ENCODE assay signal across 32 cellular contexts in genomic region chr13:50537029-50537428, GRCh38.
"Had no signal": no experiment of that assay in that cellular context is flagged by ENCODE, and none has a peak within 500 bp of the region (broad histone marks: within the 10 kb centered on the region; RNA-seq: fewer than 3 reads in every experiment).

No MANE protein-coding gene starts in this region.

- H3K9ac ChIP-seq: SK-N-SH had no signal

- H3K27me3 ChIP-seq: ascending aorta, Peyer's patch, SJCRH30 had no signal

- H3K4me1 Mint-ChIP-seq: activated CD4-positive, alpha-beta T cell treated with anti-CD3 and anti-CD28 coated beads for 36 hours; activated naive CD4-positive, alpha-beta T cell treated with anti-CD3 and anti-CD28 coated beads, Interleukin-2, amount 50 U/mL, for 24 hours had no signal

- H3K36me3 ChIP-seq: ascending aorta, Peyer's patch, SJCRH30, WERI-Rb-1 had no signal

- H3K4me1 ChIP-seq: ascending aorta, Peyer's patch, SJCRH30 had no signal

- DNase-seq: activated CD4-positive, alpha-beta T cell treated with anti-CD3 and anti-CD28 coated beads for 36 hours; activated CD4-positive, alpha-beta T cell treated with anti-CD3 and anti-CD28 coated beads, Interleukin-2, amount 50 U/mL, for 4 hours; activated CD8-positive, alpha-beta memory T cell treated with anti-CD3 and anti-CD28 coated beads, Interleukin-2, amount 50 U/mL, for 48 hours; activated CD8-positive, alpha-beta T cell treated with anti-CD3 and anti-CD28 coated beads, Interleukin-2, amount 10 ng/mL, durations not matched to agents 7 days and 5 days; activated effector memory CD4-positive, alpha-beta T cell treated with Interleukin-2 at 50 U/mL for 16 hours; activated naive CD4-positive, alpha-beta T cell; activated T-cell treated with anti-CD3 and anti-CD28 coated beads, Interleukin-2, amount 50 U/mL, for 1 hour; amniotic stem cell; cerebellar nuclear complex; Kasumi-1; KBM-7; MV-4-11; NCI-H1092 treated with DMSO at 0.1 percent for 48 hours; NCI-H1417 treated with DMSO at 0.1 percent for 48 hours; NCI-H1694; NCI-H2029; NCI-H2107; NCI-H345; NCI-H510A; NCI-H526 treated with DMSO at 0.1 percent for 48 hours; NCI-H82; OCI-M1; Peyer's patch; Right ventricle myocardium superior; SJCRH30; SK-N-SH; T-helper 1 cell; WERI-Rb-1 had no signal

- H3K4me3 ChIP-seq: ascending aorta, Peyer's patch, SJCRH30 had no signal

- H3K27ac Mint-ChIP-seq: activated CD4-positive, alpha-beta T cell treated with anti-CD3 and anti-CD28 coated beads for 36 hours; activated naive CD4-positive, alpha-beta T cell treated with anti-CD3 and anti-CD28 coated beads, Interleukin-2, amount 50 U/mL, for 24 hours; brain had no signal

- H3K4me3 Mint-ChIP-seq: activated CD4-positive, alpha-beta T cell treated with anti-CD3 and anti-CD28 coated beads for 36 hours; activated CD8-positive, alpha-beta T cell treated with anti-CD3 and anti-CD28 coated beads, Interleukin-2, amount 10 ng/mL, durations not matched to agents 7 days and 5 days; activated naive CD4-positive, alpha-beta T cell treated with anti-CD3 and anti-CD28 coated beads, Interleukin-2, amount 50 U/mL, for 24 hours; brain had no signal

- H3K27ac ChIP-seq: ascending aorta, Peyer's patch, RWPE1, SJCRH30, WERI-Rb-1 had no signal

- ATAC-seq: activated CD4-positive, alpha-beta T cell treated with anti-CD3 and anti-CD28 coated beads for 36 hours; activated CD8-positive, alpha-beta T cell treated with anti-CD3 and anti-CD28 coated beads, Interleukin-2, amount 10 ng/mL, durations not matched to agents 7 days and 5 days had no signal

- H3K4me2 ChIP-seq: SK-N-SH had no signal

- H3K27me3 Mint-ChIP-seq: activated CD4-positive, alpha-beta T cell treated with anti-CD3 and anti-CD28 coated beads for 36 hours; brain had no signal
